In the genomic region with DNA sequence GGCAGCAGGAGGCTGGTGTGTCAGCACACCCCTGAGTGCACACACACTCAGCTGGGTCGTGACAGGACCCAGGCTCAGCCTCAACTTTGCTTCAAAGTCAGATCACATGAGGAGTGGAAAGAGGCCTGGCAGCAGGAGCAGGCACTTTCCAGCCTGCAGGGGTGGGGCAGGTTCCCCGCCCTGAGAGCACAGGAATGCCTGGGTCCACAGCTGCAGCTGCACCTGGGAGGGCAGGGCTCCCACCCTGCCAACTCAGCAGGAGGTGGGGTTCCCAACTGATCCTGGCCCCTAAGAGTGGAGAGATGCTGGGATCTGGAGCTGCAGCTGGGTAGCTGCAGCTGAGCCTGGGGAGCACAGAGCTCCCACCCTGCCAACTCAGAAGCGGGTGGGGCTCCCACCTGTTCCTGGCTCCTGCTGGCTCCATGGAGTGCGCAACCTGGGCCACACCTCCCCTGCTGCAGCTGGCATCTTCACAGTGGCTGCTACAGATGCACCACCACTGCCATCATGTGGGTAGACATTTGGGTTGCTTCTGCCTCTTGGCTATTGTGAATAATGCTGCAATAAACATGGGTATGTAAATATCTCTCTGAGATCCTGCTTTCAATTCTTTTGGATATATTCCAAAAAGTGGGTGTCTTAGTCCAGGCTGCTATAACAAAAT, we compare ENCODE assay signal across 8 cellular contexts.
DNase-seq lines count a peak whose midpoint lies in the region; ATAC-seq, FAIRE-seq and TF ChIP-seq lines count a peak whose summit lies in the region.

No MANE protein-coding gene starts in this region.

- H3K27me3 Mint-ChIP-seq in effector memory CD8-positive, alpha-beta T cell: no peaks in the 10 kb centered on the region

- no peak overlapping the region for H3K4me3 Mint-ChIP-seq in effector memory CD8-positive, alpha-beta T cell

- H3K27ac Mint-ChIP-seq in effector memory CD8-positive, alpha-beta T cell: no peak overlapping the region

- H3K4me1 ChIP-seq in BE2C (no peaks in the 10 kb centered on the region), SJCRH30 (no peaks in the 10 kb centered on the region), kidney (ENCODE audit: control insufficient read depth in 1 of 2, insufficient read depth in 1 of 2, low read depth in 1 of 2, low read length in 2 of 2) (no peaks in the 10 kb centered on the region)

- no peaks in the 10 kb centered on the region for H3K4me1 Mint-ChIP-seq in effector memory CD8-positive, alpha-beta T cell (ENCODE audit: low read depth in 2 of 2)

- peaks cover 5 to 11% of the 10 kb centered on the region in 2 donors for H3K9me3 Mint-ChIP-seq in effector memory CD8-positive, alpha-beta T cell

- H3K36me3 ChIP-seq in BE2C (no peaks in the 10 kb centered on the region), SJCRH30 (no peaks in the 10 kb centered on the region), kidney (ENCODE audit: control insufficient read depth in 1 of 2, insufficient read depth in 2 of 2, low read length in 2 of 2) (no peaks in the 10 kb centered on the region)

- H3K27ac ChIP-seq in SJCRH30 (no peak overlapping the region), kidney (ENCODE audit: low read depth in 2 of 2, low read length in 2 of 2) (no peak overlapping the region)

- no peaks in the 10 kb centered on the region for H3K36me3 Mint-ChIP-seq in effector memory CD8-positive, alpha-beta T cell (ENCODE audit: insufficient read depth)

- H3K9me3 ChIP-seq in BE2C (no peaks in the 10 kb centered on the region), SJCRH30 (replicated peaks) (no peaks in the 10 kb centered on the region), kidney (ENCODE audit: control insufficient read depth in 1 of 2, low read length in 2 of 2) (peaks cover 0 to 7% of the 10 kb centered on the region in 2 donors)

- TF ChIP-seq CTCF in BE2C (IDR thresholded peaks at IDR 0.05; ENCODE audit: low read depth, low read length): peak; percentile 46
- no peak for TF ChIP-seq CTCF in kidney (IDR thresholded peaks at IDR 0.05; ENCODE audit: borderline replicate concordance, extremely low read depth, insufficient read depth)

- H3K4me3 ChIP-seq in BE2C (ENCODE audit: low read depth, low read length) (no peak overlapping the region), SJCRH30 (no peak overlapping the region), kidney (ENCODE audit: low read length in 2 of 2) (no peak overlapping the region)

- no peak for FAIRE-seq in kidney (lab: Jason Lieb, UNC)

- no peak overlapping the region for H3K9ac ChIP-seq in kidney (ENCODE audit: low read length in 2 of 2)

- H3K27me3 ChIP-seq in BE2C: no peaks in the 10 kb centered on the region
- no peaks in the 10 kb centered on the region for H3K27me3 ChIP-seq in SJCRH30

- DNase-seq in BE2C (peak; percentile 25), SJCRH30 (peak; percentile 26 to 49), fibroblast of peridontal ligament (ENCODE audit: extremely low read depth) (peak; percentile 40), kidney (no peak)
- no peak for DNase-seq in effector memory CD8-positive, alpha-beta T cell

- intact Hi-C loops in kidney (cut with DNase I): no loop called here

- ATAC-seq in GM18907 (IDR thresholded peaks at IDR 0.05; ENCODE audit: unreplicated experiment) (peak; percentile 62), HG02938 (IDR thresholded peaks at IDR 0.05; ENCODE audit: unreplicated experiment) (no peak), HG03342 (IDR thresholded peaks at IDR 0.05; ENCODE audit: unreplicated experiment) (no peak)
- ATAC-seq in effector memory CD8-positive, alpha-beta T cell (replicated peaks): no peak

Comparison
In these comparisons a context has a peak if more than half of its experiments do, and no peak if none do; other contexts are left out.
1. DNase-seq: peak in BE2C (single experiment), SJCRH30 (2 of 2) and fibroblast of peridontal ligament (single experiment); none in kidney (single experiment) and effector memory CD8-positive, alpha-beta T cell (0 of 3).